ENCODE assay signal across 8 cellular contexts in genomic region chr2:53785378-53785777, GRCh38. TPM values are rescaled to one million over a fixed set of nuclear protein-coding genes. Genes with fewer than 3 reads are reported as not detected.
DNase-seq lines count a peak whose midpoint lies in the region; ATAC-seq, FAIRE-seq and TF ChIP-seq lines count a peak whose summit lies in the region.

No MANE protein-coding gene starts in this region.

- H2BK15ac ChIP-seq in mesendoderm (replicated peaks; ENCODE audit: low read depth), result no peak overlapping the region

- H2BK5ac ChIP-seq in mesendoderm (ENCODE audit: low read length), result no peak overlapping the region

- H4K5ac ChIP-seq in mesendoderm (ENCODE audit: low read length), result no peak overlapping the region

- RAD21 ChIA-PET in GM12878 (lab: Charles Lee; ENCODE audit: unreplicated experiment), result interaction anchor here (1.6 kb wide), 1 partner anchor 18 kb away, joined by 9 read pairs; the partner anchor contains the start of gene CHAC2

- FAIRE-seq in A549 (lab: Jason Lieb, UNC), result no peak
- FAIRE-seq in GM12878 (lab: Jason Lieb, UNC), result no peak

- H4K20me1 ChIP-seq in GM12878 (ENCODE audit: control insufficient read depth, insufficient read depth), result no peaks in the 10 kb centered on the region

- H3K23ac ChIP-seq in mesendoderm (ENCODE audit: low read length), result no peak overlapping the region

- peaks cover 12% of the 10 kb centered on the region for H3K79me1 ChIP-seq in mesendoderm (ENCODE audit: low read length)

- H3K9ac ChIP-seq in GM12878 (ENCODE audit: control insufficient read depth, insufficient read depth, low read length) (peak overlapping the region; percentile 92), mesendoderm (ENCODE audit: low read length) (peak overlapping the region; percentile 54)

- peaks cover 17% of the 10 kb centered on the region for H3K4me1 ChIP-seq in A549
- peaks cover 8% of the 10 kb centered on the region; the same call in 1 of the 2 replicates for H3K4me1 ChIP-seq in HEK293 (ENCODE audit: control insufficient read depth, insufficient read depth, low read length)
- H3K4me1 ChIP-seq in GM12878 (ENCODE audit: control insufficient read depth, insufficient read depth, low read length), result 0 out of 2 replicates have a peak, but pooled peaks cover 2% of the 10 kb centered on the region
- H3K4me1 ChIP-seq in mesendoderm (ENCODE audit: control insufficient read depth, low read depth, low read length), result no peaks in the 10 kb centered on the region

- no peaks in the 10 kb centered on the region for H3K9me3 ChIP-seq in A549
- no peaks in the 10 kb centered on the region for H3K9me3 ChIP-seq in HEK293 (ENCODE audit: control insufficient read depth, insufficient read depth, low read depth, low read length)
- H3K9me3 ChIP-seq in GM12878 (replicated peaks; ENCODE audit: control insufficient read depth, insufficient read depth, low read length), result no peaks in the 10 kb centered on the region

- H2AK5ac ChIP-seq in mesendoderm (ENCODE audit: low read length), result no peak overlapping the region

- H3K18ac ChIP-seq in mesendoderm (ENCODE audit: low read length), result no peak overlapping the region

- ATAC-seq in A549, result no peak
- no peak for ATAC-seq in GM12878
- ATAC-seq in HG02973 (IDR thresholded peaks at IDR 0.05; ENCODE audit: unreplicated experiment), result no peak
- no peak for ATAC-seq in GM18861 (IDR thresholded peaks at IDR 0.05; ENCODE audit: unreplicated experiment)

- peaks cover 83% of the 10 kb centered on the region for H3K79me2 ChIP-seq in GM12878 (ENCODE audit: control insufficient read depth, insufficient read depth, low read length)
- peaks cover 47% of the 10 kb centered on the region for H3K79me2 ChIP-seq in mesendoderm (ENCODE audit: control insufficient read depth, insufficient read depth, low read length)

- TF ChIP-seq POLR2A in A549 (IDR thresholded peaks at IDR 0.05; ENCODE audit: low read length) (no peak), GM12878 (IDR thresholded peaks at IDR 0.05; ENCODE audit: low read depth, low read length) (no peak)

- H4K8ac ChIP-seq in mesendoderm (ENCODE audit: low read depth, low read length), result no peak overlapping the region

- TF ChIP-seq CTCF in A549 (IDR thresholded peaks at IDR 0.05) (no peak), HEK293 (tag by site-specific recombination; IDR thresholded peaks at IDR 0.05) (no peak), GM12878 (IDR thresholded peaks at IDR 0.05 in 2 of 3, conservative IDR thresholded peaks at IDR 0.05 in 1 of 3; ENCODE audit: control insufficient read depth in 2 of 3, extremely low read depth in 1 of 3, insufficient read depth in 1 of 3, low read depth in 3 of 3, low read length in 3 of 3) (no peak)

- CTCF ChIA-PET in A549 (lab: Yijun Ruan, JAX), result no interaction called here
- CTCF ChIA-PET in HEK293 (lab: Yijun Ruan, JAX), result no interaction called here
- CTCF ChIA-PET in GM12878 (lab: Yijun Ruan, JAX), result no interaction called here

- POLR2A ChIA-PET in A549 (lab: Yijun Ruan, JAX) (interaction anchor here (0.7 to 5.0 kb wide), 2 partner anchors 18 to 214 kb away, joined by 3 to 39 read pairs; partner anchors contain the start of gene CHAC2), HEK293 (lab: Yijun Ruan, JAX) (interaction anchor here (1.3 to 3.9 kb wide), 2 partner anchors 17 to 18 kb away, joined by 4 to 38 read pairs; partner anchors contain the start of gene CHAC2), GM12878 (lab: Charles Lee) (interaction anchor here (6.6 kb wide), 1 partner anchor 18 kb away, joined by 37 read pairs; the partner anchor contains the start of gene CHAC2)

- no peak overlapping the region for H2BK120ac ChIP-seq in mesendoderm (ENCODE audit: low read depth, low read length)

- peak overlapping the region; percentile 90 for H3K4me2 ChIP-seq in A549
- H3K4me2 ChIP-seq in GM12878 (ENCODE audit: control insufficient read depth, insufficient read depth), result peak overlapping the region; percentile 90
- peak overlapping the region; percentile 19 for H3K4me2 ChIP-seq in mesendoderm (ENCODE audit: low read length)

- peak overlapping the region; percentile 80 for H3K4me3 ChIP-seq in A549
- peak overlapping the region; percentile 87 for H3K4me3 ChIP-seq in HEK293 (ENCODE audit: low read depth, low read length)
- peak overlapping the region; percentile 97 for H3K4me3 ChIP-seq in GM12878
- no peak overlapping the region for H3K4me3 ChIP-seq in mesendoderm (ENCODE audit: low read length)

- no peak for TF ChIP-seq RAD21 in A549 (conservative IDR thresholded peaks at IDR 0.05 in 1 of 2, IDR thresholded peaks at IDR 0.05 in 1 of 2)
- no peak for TF ChIP-seq RAD21 in GM12878 (IDR thresholded peaks at IDR 0.05; ENCODE audit: insufficient read depth, low read depth, low read length)

- H3K56ac ChIP-seq in mesendoderm (ENCODE audit: low read length), result peak overlapping the region; percentile 43

- DNase-seq in A549 (ENCODE audit: low read depth in 1 of 2, low spot score in 1 of 2) (no peak), GM12878 (ENCODE audit: low read depth, low spot score) (no peak), mesendoderm (no peak), NCI-H2029 treated with DMSO at 0.1 percent for 48 hours (lab: John Stamatoyannopoulos, UW) (no peak)
- no peak for DNase-seq in activated CD4-positive, CD25-positive, alpha-beta regulatory T cell (lab: John Stamatoyannopoulos, UW)

- H3K27me3 ChIP-seq in GM12878 (replicated peaks in 1 of 2; ENCODE audit: control insufficient read depth in 2 of 2, insufficient read depth in 2 of 2, low read length in 1 of 2), result no peaks in the 10 kb centered on the region
- H3K27me3 ChIP-seq in mesendoderm (ENCODE audit: insufficient read depth, low read length, poor library complexity), result no peaks in the 10 kb centered on the region

- BruUV-seq in GM12878 (replicated peaks; lab: Mats Ljungman, UMichigan), result no TSS peak

- H3K36me3 ChIP-seq in HEK293 (ENCODE audit: control insufficient read depth in 2 of 2, insufficient read depth in 1 of 2, low read length in 2 of 2) (peaks cover 13 to 16% of the 10 kb centered on the region in 2 experiments; a peak in 2 of 3 replicates), GM12878 (ENCODE audit: control insufficient read depth in 2 of 2, insufficient read depth in 2 of 2, low read length in 1 of 2) (peaks cover 0 to 9% of the 10 kb centered on the region in 2 experiments; a peak in 2 of 4 replicates), mesendoderm (ENCODE audit: control insufficient read depth, insufficient read depth, low read length) (no peaks in the 10 kb centered on the region)

- H3K27ac ChIP-seq in A549 (peak overlapping the region in 1 of 2 experiments; percentile 91; a peak in 3 of 6 replicates), HEK293 (ENCODE audit: extremely low read depth, low read depth, low read length) (no peak overlapping the region), GM12878 (ENCODE audit: control insufficient read depth, insufficient read depth) (peak overlapping the region; percentile 86), mesendoderm (ENCODE audit: low read depth, low read length) (no peak overlapping the region)

- TF ChIP-seq EP300 in A549 (IDR thresholded peaks at IDR 0.05) (no peak), GM12878 (IDR thresholded peaks at IDR 0.05; ENCODE audit: borderline replicate concordance in 1 of 2, control insufficient read depth in 1 of 2, low read depth in 2 of 2, low read length in 2 of 2) (no peak)

- SMC1A ChIA-PET in GM12878 (lab: Charles Lee; ENCODE audit: uncharacterized antibody, unreplicated experiment), result interaction anchor here (0.9 to 6.5 kb wide), 4 partner anchors 16 to 557 kb away, joined by 3 to 44 read pairs (median 3); partner anchors contain the start of genes CHAC2 and PSME4

- in situ Hi-C loops in GM12878 (cut with MboI), result no loop called here

- intact Hi-C loops in GM12878 (cut with micrococcal nuclease; ENCODE audit: unreplicated experiment), result no loop called here

- no peak overlapping the region for H3K4ac ChIP-seq in mesendoderm (ENCODE audit: low read depth, low read length)

- no peak overlapping the region for H2AFZ ChIP-seq in GM12878 (ENCODE audit: control insufficient read depth, low read depth, low read length)

- 60% methylated on average over 11 of the region's 11 CpGs for WGBS in A549 (ENCODE audit: missing lambda C conversion rate)
- WGBS in GM12878 (ENCODE audit: insufficient coverage, insufficient replicate concordance, low lambda C conversion rate, missing lambda C conversion rate), result 89% methylated on average over 11 of the region's 11 CpGs
- WGBS in mesendoderm (ENCODE audit: extremely low coverage, insufficient coverage, low lambda C conversion rate), result no CpG with 5 or more reads among the region's 11 CpGs

RNA-seq across cellular contexts. Expression of gene ASB3, which starts 1.4 kb away (rescaled TPM):
- polyA plus RNA-seq in A549 (2011; rRNA removed) (35.9 and 38.4 TPM in 2 replicates), A549 (2017; fragmentation: RNase III; extraction: RNeasy Plus Mini Kit Qiagen cat#74134 plus additional on column Dnase treatment) (12.4 to 14.1 TPM (median 13.5 TPM) in 3 replicates), GM12878 (2011; rRNA removed) (30.9 and 39.6 TPM in 2 replicates), GM12878 (2014; fragmentation: Illumina TruSeq; extraction: Trizol) (17.1 and 22.3 TPM in 2 replicates), GM12878 (2014; fragmentation: Nextera tagmentation; extraction: Ambion mirVana) (10 to 100 TPM; 19.9 to 25.6 TPM), GM12878 (2014; rRNA removed) (13.4 and 18.5 TPM in 2 replicates), GM12878 (2016; fragmentation: Nextera tagmentation; extraction: Ambion mirVana) (10 to 100 TPM; 29.3 to 30.2 TPM)
- polyA plus RNA-seq in A549 (2012; cell fraction: cytosol; rRNA removed), result 9.0 and 10.5 TPM in 2 replicates
- 6.5 and 11.3 TPM in 2 replicates for polyA plus RNA-seq in A549 (2012; cell fraction: nucleus; rRNA removed)
- polyA minus RNA-seq in A549 (2011; rRNA and poly(A)+ RNA removed), result 23.1 and 23.8 TPM in 2 replicates
- total RNA-seq in GM12878 (2013; cell fraction: nucleolus; rRNA removed), result 64.9 and 68.6 TPM in 2 replicates
- total RNA-seq in GM12878 (2014; rRNA removed) (21.9 and 24.8 TPM in 2 replicates), GM12878 (2014; rRNA removed; fragmentation: Illumina TruSeq; extraction: Trizol) (22.3 and 23.3 TPM in 2 replicates), GM12878 (2021) (16.4 and 19.1 TPM in 2 replicates)
- polyA plus RNA-seq in GM12878 (2011; ENCODE audit: low read depth), result 10.3 TPM
- polyA plus RNA-seq in GM12878 (2011; cell fraction: cytosol; rRNA removed), result 14.9 and 21.4 TPM in 2 replicates
- 31.7 and 38.6 TPM in 2 replicates for polyA plus RNA-seq in GM12878 (2011; cell fraction: nucleus; rRNA removed)
- polyA plus RNA-seq in GM12878 (2012), result 10.5 and 14.3 TPM in 2 replicates
- 35.2 and 37.8 TPM in 2 replicates for polyA minus RNA-seq in GM12878 (2011; rRNA and poly(A)+ RNA removed)
- 8.8 and 12.9 TPM in 2 replicates for polyA minus RNA-seq in GM12878 (2011; cell fraction: cytosol; rRNA and poly(A)+ RNA removed)
- 34.1 and 45.8 TPM in 2 replicates for polyA minus RNA-seq in GM12878 (2011; cell fraction: nucleus; rRNA and poly(A)+ RNA removed)
- 20.5 TPM for polyA plus RNA-seq in mesendoderm (2013, experiment 1 of 2)
- 19.6 TPM for polyA plus RNA-seq in mesendoderm (2013, experiment 2 of 2)

RNA-seq across cellular contexts. Expression of gene ERLEC1, which starts 1.5 kb away (rescaled TPM):
- polyA plus RNA-seq in A549 (2011; rRNA removed), result 97.4 and 113 TPM in 2 replicates
- polyA plus RNA-seq in A549 (2012; cell fraction: cytosol; rRNA removed), result 46.4 and 58.9 TPM in 2 replicates
- 19.4 and 28.1 TPM in 2 replicates for polyA plus RNA-seq in A549 (2012; cell fraction: nucleus; rRNA removed)
- 53.7 to 58.7 TPM (median 57.1 TPM) in 3 replicates for polyA plus RNA-seq in A549 (2017; fragmentation: RNase III; extraction: RNeasy Plus Mini Kit Qiagen cat#74134 plus additional on column Dnase treatment)
- polyA minus RNA-seq in A549 (2011; rRNA and poly(A)+ RNA removed), result 13.7 and 14.9 TPM in 2 replicates
- total RNA-seq in GM12878 (2013; cell fraction: nucleolus; rRNA removed), result 22.7 and 24.1 TPM in 2 replicates
- total RNA-seq in GM12878 (2014; rRNA removed), result 31.8 and 34.2 TPM in 2 replicates
- 28.7 and 29.6 TPM in 2 replicates for total RNA-seq in GM12878 (2014; rRNA removed; fragmentation: Illumina TruSeq; extraction: Trizol)
- total RNA-seq in GM12878 (2021), result 22.5 TPM in 2 replicates
- 14.0 TPM for polyA plus RNA-seq in GM12878 (2011; ENCODE audit: low read depth)
- 29.3 and 42.3 TPM in 2 replicates for polyA plus RNA-seq in GM12878 (2011; rRNA removed)
- 12.5 TPM in 2 replicates for polyA plus RNA-seq in GM12878 (2011; cell fraction: cytosol; rRNA removed)
- 8.4 and 9.6 TPM in 2 replicates for polyA plus RNA-seq in GM12878 (2011; cell fraction: nucleus; rRNA removed)
- polyA plus RNA-seq in GM12878 (2012), result 25.3 and 26.7 TPM in 2 replicates
- polyA plus RNA-seq in GM12878 (2014; fragmentation: Illumina TruSeq; extraction: Trizol), result 31.2 and 37.6 TPM in 2 replicates
- 10 to 100 TPM; 14.1 to 22.3 TPM for polyA plus RNA-seq in GM12878 (2014; fragmentation: Nextera tagmentation; extraction: Ambion mirVana)
- polyA plus RNA-seq in GM12878 (2014; rRNA removed), result 22.4 and 30.4 TPM in 2 replicates
- 10 to 100 TPM; 47.8 to 52.2 TPM for polyA plus RNA-seq in GM12878 (2016; fragmentation: Nextera tagmentation; extraction: Ambion mirVana)
- 7.5 and 12.1 TPM in 2 replicates for polyA minus RNA-seq in GM12878 (2011; rRNA and poly(A)+ RNA removed)
- 4.0 and 6.8 TPM in 2 replicates for polyA minus RNA-seq in GM12878 (2011; cell fraction: cytosol; rRNA and poly(A)+ RNA removed)
- polyA minus RNA-seq in GM12878 (2011; cell fraction: nucleus; rRNA and poly(A)+ RNA removed), result 7.7 and 10.8 TPM in 2 replicates
- polyA plus RNA-seq in mesendoderm (2013, experiment 1 of 2), result 25.1 TPM
- polyA plus RNA-seq in mesendoderm (2013, experiment 2 of 2), result 25.3 TPM

RNA-seq across cellular contexts. Expression of gene CHAC2, which starts 17.8 kb away (rescaled TPM):
- polyA plus RNA-seq in A549 (2011; rRNA removed), result 15.2 and 21.8 TPM in 2 replicates
- polyA plus RNA-seq in A549 (2012; cell fraction: cytosol; rRNA removed), result 8.9 and 9.4 TPM in 2 replicates
- polyA plus RNA-seq in A549 (2012; cell fraction: nucleus; rRNA removed), result 3.0 and 5.2 TPM in 2 replicates
- polyA plus RNA-seq in A549 (2017; fragmentation: RNase III; extraction: RNeasy Plus Mini Kit Qiagen cat#74134 plus additional on column Dnase treatment), result 18.4 to 21.2 TPM (median 20.1 TPM) in 3 replicates
- 3.6 and 5.2 TPM in 2 replicates for polyA minus RNA-seq in A549 (2011; rRNA and poly(A)+ RNA removed)
- total RNA-seq in GM12878 (2013; cell fraction: nucleolus; rRNA removed), result 1.0 and 1.5 TPM in 2 replicates
- total RNA-seq in GM12878 (2014; rRNA removed), result 13.5 and 16.5 TPM in 2 replicates
- total RNA-seq in GM12878 (2014; rRNA removed; fragmentation: Illumina TruSeq; extraction: Trizol), result 25.8 TPM in 2 replicates
- total RNA-seq in GM12878 (2021), result 14.1 and 16.0 TPM in 2 replicates
- polyA plus RNA-seq in GM12878 (2011; ENCODE audit: low read depth), result 5.6 TPM
- 11.0 and 17.6 TPM in 2 replicates for polyA plus RNA-seq in GM12878 (2011; rRNA removed)
- 4.2 and 5.0 TPM in 2 replicates for polyA plus RNA-seq in GM12878 (2011; cell fraction: cytosol; rRNA removed)
- polyA plus RNA-seq in GM12878 (2011; cell fraction: nucleus; rRNA removed), result 2.5 and 2.9 TPM in 2 replicates
- 6.6 and 8.4 TPM in 2 replicates for polyA plus RNA-seq in GM12878 (2012)
- 23.9 and 24.1 TPM in 2 replicates for polyA plus RNA-seq in GM12878 (2014; fragmentation: Illumina TruSeq; extraction: Trizol)
- polyA plus RNA-seq in GM12878 (2014; fragmentation: Nextera tagmentation; extraction: Ambion mirVana), result 10 to 100 TPM; 37.8 to 50.8 TPM
- 14.4 and 14.5 TPM in 2 replicates for polyA plus RNA-seq in GM12878 (2014; rRNA removed)
- polyA plus RNA-seq in GM12878 (2016; fragmentation: Nextera tagmentation; extraction: Ambion mirVana), result 10 to 100 TPM; 60.2 to 67.6 TPM
- polyA minus RNA-seq in GM12878 (2011; rRNA and poly(A)+ RNA removed), result 1.6 TPM in 2 replicates
- 1.9 and 4.0 TPM in 2 replicates for polyA minus RNA-seq in GM12878 (2011; cell fraction: cytosol; rRNA and poly(A)+ RNA removed)
- 1.2 and 1.4 TPM in 2 replicates for polyA minus RNA-seq in GM12878 (2011; cell fraction: nucleus; rRNA and poly(A)+ RNA removed)
- 8.7 TPM for polyA plus RNA-seq in mesendoderm (2013, experiment 1 of 2)
- 14.8 TPM for polyA plus RNA-seq in mesendoderm (2013, experiment 2 of 2)

Comparison
In these comparisons a context has a peak if more than half of its experiments do, and no peak if none do; other contexts are left out.
1. H3K4me2 ChIP-seq: peak in every context shown above with its lines; median percentile 90 in A549; 90 in GM12878; 19 in mesendoderm.